ENCODE assay signal across 3 cellular contexts in the genomic region with DNA sequence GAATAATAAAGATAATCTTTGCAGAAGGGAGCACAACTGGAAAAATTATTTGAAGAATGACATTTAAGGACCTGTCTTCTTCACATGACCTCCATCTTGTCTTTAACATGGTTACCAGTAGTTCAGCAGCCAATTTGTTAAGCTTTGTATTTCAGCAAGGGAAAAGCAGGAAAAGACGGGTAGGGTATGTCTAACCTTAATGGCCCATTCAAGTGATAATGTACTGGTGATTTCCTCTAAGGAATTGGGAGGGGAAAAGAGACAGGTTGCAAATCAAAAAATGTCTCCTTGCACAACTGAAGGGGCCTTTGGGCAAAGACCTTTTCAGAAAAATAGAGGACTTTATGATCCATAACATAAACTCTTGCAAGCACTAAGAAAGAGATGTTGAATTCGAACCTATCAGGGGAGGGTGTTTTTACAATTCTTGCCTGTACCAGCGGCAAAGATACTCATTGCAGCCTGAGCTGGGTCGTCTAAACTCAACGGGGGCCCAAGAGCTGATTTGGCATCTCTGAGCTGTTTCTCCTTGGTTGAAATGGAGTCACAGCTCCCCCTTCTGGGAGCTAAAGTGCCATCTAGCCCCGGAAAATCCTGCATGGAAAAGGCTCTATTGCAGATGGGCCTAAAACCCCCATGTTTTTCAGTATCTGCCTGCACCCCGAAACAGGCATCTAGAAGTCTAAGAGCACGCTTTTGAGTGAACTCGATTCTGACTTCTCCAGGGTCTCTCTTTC.
TF ChIP-seq lines count a peak whose summit lies in the region.

No MANE protein-coding gene starts in this region.

TF ChIP-seq in SK-N-SH, 30 proteins besides CTCF, POLR2A, EP300 and RAD21 (continued from another document):
- TF ChIP-seq IRF3 (IDR thresholded peaks at IDR 0.05; ENCODE audit: low read depth, low read length) (no peak), SMC3 (IDR thresholded peaks at IDR 0.05; ENCODE audit: low read depth, low read length) (peak; percentile 81)

TF ChIP-seq in SK-N-SH treated with all-trans-retinoic acid at 6 μM for 48 hours, 23 proteins besides CTCF, POLR2A, EP300 and RAD21:
- TF ChIP-seq ZFP30 (CRISPR knock-in tag; IDR thresholded peaks at IDR 0.05) (no peak), ZFP3 (CRISPR knock-in tag; IDR thresholded peaks at IDR 0.05) (no peak), ZC3H10 (CRISPR knock-in tag; IDR thresholded peaks at IDR 0.05) (no peak), TCF4 (CRISPR knock-in tag; IDR thresholded peaks at IDR 0.05; ENCODE audit: borderline replicate concordance) (no peak), SNAI2 (CRISPR knock-in tag; IDR thresholded peaks at IDR 0.05) (no peak), GLIS3 (CRISPR knock-in tag; IDR thresholded peaks at IDR 0.05) (no peak)
- TF ChIP-seq, protein P1, sequence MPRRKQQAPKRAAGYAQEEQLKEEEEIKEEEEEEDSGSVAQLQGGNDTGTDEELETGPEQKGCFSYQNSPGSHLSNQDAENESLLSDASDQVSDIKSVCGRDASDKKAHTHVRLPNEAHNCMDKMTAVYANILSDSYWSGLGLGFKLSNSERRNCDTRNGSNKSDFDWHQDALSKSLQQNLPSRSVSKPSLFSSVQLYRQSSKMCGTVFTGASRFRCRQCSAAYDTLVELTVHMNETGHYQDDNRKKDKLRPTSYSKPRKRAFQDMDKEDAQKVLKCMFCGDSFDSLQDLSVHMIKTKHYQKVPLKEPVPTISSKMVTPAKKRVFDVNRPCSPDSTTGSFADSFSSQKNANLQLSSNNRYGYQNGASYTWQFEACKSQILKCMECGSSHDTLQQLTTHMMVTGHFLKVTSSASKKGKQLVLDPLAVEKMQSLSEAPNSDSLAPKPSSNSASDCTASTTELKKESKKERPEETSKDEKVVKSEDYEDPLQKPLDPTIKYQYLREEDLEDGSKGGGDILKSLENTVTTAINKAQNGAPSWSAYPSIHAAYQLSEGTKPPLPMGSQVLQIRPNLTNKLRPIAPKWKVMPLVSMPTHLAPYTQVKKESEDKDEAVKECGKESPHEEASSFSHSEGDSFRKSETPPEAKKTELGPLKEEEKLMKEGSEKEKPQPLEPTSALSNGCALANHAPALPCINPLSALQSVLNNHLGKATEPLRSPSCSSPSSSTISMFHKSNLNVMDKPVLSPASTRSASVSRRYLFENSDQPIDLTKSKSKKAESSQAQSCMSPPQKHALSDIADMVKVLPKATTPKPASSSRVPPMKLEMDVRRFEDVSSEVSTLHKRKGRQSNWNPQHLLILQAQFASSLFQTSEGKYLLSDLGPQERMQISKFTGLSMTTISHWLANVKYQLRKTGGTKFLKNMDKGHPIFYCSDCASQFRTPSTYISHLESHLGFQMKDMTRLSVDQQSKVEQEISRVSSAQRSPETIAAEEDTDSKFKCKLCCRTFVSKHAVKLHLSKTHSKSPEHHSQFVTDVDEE (CRISPR knock-in tag; IDR thresholded peaks at IDR 0.05), result no peak
TF ChIP-seq in SK-N-SH treated with all-trans-retinoic acid at 6 μM for 48 hours: peak in this region for 0.

TF ChIP-seq in GM12878, 131 proteins besides CTCF, POLR2A, EP300 and RAD21 (continued from another document):
- TF ChIP-seq SMC3 (IDR thresholded peaks at IDR 0.05; ENCODE audit: borderline replicate concordance, low read length) (peak; percentile 41; the same call in 1 of the 2 replicates), TCF12 (IDR thresholded peaks at IDR 0.05; ENCODE audit: low read depth, low read length) (no peak)
- TF ChIP-seq, protein P2, sequence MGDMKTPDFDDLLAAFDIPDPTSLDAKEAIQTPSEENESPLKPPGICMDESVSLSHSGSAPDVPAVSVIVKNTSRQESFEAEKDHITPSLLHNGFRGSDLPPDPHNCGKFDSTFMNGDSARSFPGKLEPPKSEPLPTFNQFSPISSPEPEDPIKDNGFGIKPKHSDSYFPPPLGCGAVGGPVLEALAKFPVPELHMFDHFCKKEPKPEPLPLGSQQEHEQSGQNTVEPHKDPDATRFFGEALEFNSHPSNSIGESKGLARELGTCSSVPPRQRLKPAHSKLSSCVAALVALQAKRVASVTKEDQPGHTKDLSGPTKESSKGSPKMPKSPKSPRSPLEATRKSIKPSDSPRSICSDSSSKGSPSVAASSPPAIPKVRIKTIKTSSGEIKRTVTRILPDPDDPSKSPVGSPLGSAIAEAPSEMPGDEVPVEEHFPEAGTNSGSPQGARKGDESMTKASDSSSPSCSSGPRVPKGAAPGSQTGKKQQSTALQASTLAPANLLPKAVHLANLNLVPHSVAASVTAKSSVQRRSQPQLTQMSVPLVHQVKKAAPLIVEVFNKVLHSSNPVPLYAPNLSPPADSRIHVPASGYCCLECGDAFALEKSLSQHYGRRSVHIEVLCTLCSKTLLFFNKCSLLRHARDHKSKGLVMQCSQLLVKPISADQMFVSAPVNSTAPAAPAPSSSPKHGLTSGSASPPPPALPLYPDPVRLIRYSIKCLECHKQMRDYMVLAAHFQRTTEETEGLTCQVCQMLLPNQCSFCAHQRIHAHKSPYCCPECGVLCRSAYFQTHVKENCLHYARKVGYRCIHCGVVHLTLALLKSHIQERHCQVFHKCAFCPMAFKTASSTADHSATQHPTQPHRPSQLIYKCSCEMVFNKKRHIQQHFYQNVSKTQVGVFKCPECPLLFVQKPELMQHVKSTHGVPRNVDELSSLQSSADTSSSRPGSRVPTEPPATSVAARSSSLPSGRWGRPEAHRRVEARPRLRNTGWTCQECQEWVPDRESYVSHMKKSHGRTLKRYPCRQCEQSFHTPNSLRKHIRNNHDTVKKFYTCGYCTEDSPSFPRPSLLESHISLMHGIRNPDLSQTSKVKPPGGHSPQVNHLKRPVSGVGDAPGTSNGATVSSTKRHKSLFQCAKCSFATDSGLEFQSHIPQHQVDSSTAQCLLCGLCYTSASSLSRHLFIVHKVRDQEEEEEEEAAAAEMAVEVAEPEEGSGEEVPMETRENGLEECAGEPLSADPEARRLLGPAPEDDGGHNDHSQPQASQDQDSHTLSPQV (IDR thresholded peaks at IDR 0.05), result no peak
TF ChIP-seq in GM12878: peak in this region for 1.
